Comparison of ENCODE assay signal across 9 cellular contexts in the genomic region with DNA sequence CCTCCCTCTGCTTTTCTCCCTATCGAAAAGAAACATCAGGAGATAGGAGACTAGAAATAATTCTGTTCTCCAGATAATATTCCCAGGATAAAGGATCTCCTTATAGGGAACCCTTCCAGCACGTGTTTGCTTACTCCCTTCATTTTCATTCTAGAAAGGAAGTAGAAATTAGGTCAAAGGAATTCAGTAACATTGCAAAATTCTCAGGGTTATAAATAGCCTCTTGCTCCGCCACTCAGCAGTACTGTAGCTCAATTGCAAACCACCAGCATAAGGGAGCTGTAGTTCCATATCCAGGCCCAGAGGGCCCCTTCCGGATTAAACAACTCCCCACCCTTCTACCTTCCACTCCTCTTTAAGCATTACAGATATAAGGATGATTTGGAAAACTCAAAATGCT. TPM values are rescaled to one million over a fixed set of nuclear protein-coding genes. Genes with fewer than 3 reads are reported as not detected.
A peak's percentile ranks its signal among the peaks of the same experiment; 100 is the strongest.
DNase-seq lines count a peak whose midpoint lies in the region; ATAC-seq and TF ChIP-seq lines count a peak whose summit lies in the region.
"Had no signal": no experiment of that assay in that cellular context is flagged by ENCODE, and none has a peak within 500 bp of the region (broad histone marks: within the 10 kb centered on the region; RNA-seq: fewer than 3 reads in every experiment).

No MANE protein-coding gene starts in this region.

- peaks cover 88% of the 10 kb centered on the region for H3K79me2 ChIP-seq in hepatocyte

- H3K4me1 Mint-ChIP-seq in activated naive CD8-positive, alpha-beta T cell treated with anti-CD3 and anti-CD28 coated beads, Interleukin-2, amount 10 ng/mL, durations not matched to agents 7 days and 5 days: peaks cover 61% of the 10 kb centered on the region

- H3K4me2 ChIP-seq in hepatocyte: peak overlapping the region; percentile 63

- peak overlapping the region; percentile 95 for H3K27ac Mint-ChIP-seq in activated naive CD8-positive, alpha-beta T cell treated with anti-CD3 and anti-CD28 coated beads, Interleukin-2, amount 10 ng/mL, durations not matched to agents 7 days and 5 days

- H3K4me1 ChIP-seq in hepatocyte (ENCODE audit: insufficient read depth): peaks cover 34% of the 10 kb centered on the region

- no peak overlapping the region for H3K4me3 ChIP-seq in hepatocyte

- no peak for TF ChIP-seq CTCF in hepatocyte (IDR thresholded peaks at IDR 0.05; ENCODE audit: poor library complexity)

- H2AFZ ChIP-seq in hepatocyte: no peak overlapping the region

- H3K4me3 Mint-ChIP-seq in activated naive CD8-positive, alpha-beta T cell treated with anti-CD3 and anti-CD28 coated beads, Interleukin-2, amount 10 ng/mL, durations not matched to agents 7 days and 5 days: peak overlapping the region; percentile 85
- H3K4me3 Mint-ChIP-seq: neural crest cell had no signal

- peaks cover 17% of the 10 kb centered on the region for H4K20me1 ChIP-seq in hepatocyte (ENCODE audit: insufficient read depth, poor library complexity, severe bottlenecking)

- no peaks in the 10 kb centered on the region for H3K9me3 ChIP-seq in KOPT-K1 (ENCODE audit: insufficient read depth, low read length, poor library complexity, severe bottlenecking)
- no peaks in the 10 kb centered on the region for H3K9me3 ChIP-seq in hepatocyte (ENCODE audit: low read depth)

- no peaks in the 10 kb centered on the region for H3K27me3 ChIP-seq in hepatocyte

- ATAC-seq in activated naive CD8-positive, alpha-beta T cell treated with anti-CD3 and anti-CD28 coated beads, Interleukin-2, amount 10 ng/mL, durations not matched to agents 7 days and 5 days (ENCODE audit: low read depth): no peak
- ATAC-seq in HG03442 (IDR thresholded peaks at IDR 0.05; ENCODE audit: unreplicated experiment): no peak

- peaks cover 39% of the 10 kb centered on the region for H3K36me3 ChIP-seq in KOPT-K1 (ENCODE audit: insufficient read depth, low read length)
- H3K36me3 ChIP-seq in hepatocyte (replicated peaks; ENCODE audit: insufficient read depth, low read depth): no peaks in the 10 kb centered on the region

- DNase-seq in activated naive CD8-positive, alpha-beta T cell treated with anti-CD3 and anti-CD28 coated beads, Interleukin-2, amount 10 ng/mL, durations not matched to agents 7 days and 5 days: no peak
- peak; percentile 46 for DNase-seq in hepatocyte (ENCODE audit: low spot score)
- DNase-seq in substantia nigra (lab: John Stamatoyannopoulos, UW): peak in 1 of 49 donors; percentile 31
- no peak for DNase-seq in NCI-H69 (lab: John Stamatoyannopoulos, UW)
- DNase-seq in NCI-H1436 (lab: John Stamatoyannopoulos, UW): no peak
- DNase-seq: NCI-H1092 treated with DMSO at 0.1 percent for 48 hours had no signal

- POLR2A ChIA-PET in activated naive CD8-positive, alpha-beta T cell treated with anti-CD3 and anti-CD28 coated beads, Interleukin-2, amount 10 ng/mL, durations not matched to agents 7 days and 5 days (lab: Charles Lee): interaction anchor here (6.5 kb wide), 1 partner anchor 36 kb away, joined by 74 read pairs; no protein-coding TSS in a partner anchor

- no peaks in the 10 kb centered on the region for H3K9me3 Mint-ChIP-seq in activated naive CD8-positive, alpha-beta T cell treated with anti-CD3 and anti-CD28 coated beads, Interleukin-2, amount 10 ng/mL, durations not matched to agents 7 days and 5 days
- H3K9me3 Mint-ChIP-seq: neural crest cell had no signal

- no peaks in the 10 kb centered on the region for H3K27me3 Mint-ChIP-seq in activated naive CD8-positive, alpha-beta T cell treated with anti-CD3 and anti-CD28 coated beads, Interleukin-2, amount 10 ng/mL, durations not matched to agents 7 days and 5 days

- H3K27ac ChIP-seq in KOPT-K1 (ENCODE audit: low read depth, low read length, poor library complexity, severe bottlenecking): peak overlapping the region; percentile 39
- H3K27ac ChIP-seq in hepatocyte: peak overlapping the region; percentile 83
- H3K27ac ChIP-seq in substantia nigra (ENCODE audit: low read depth, low read length, poor library complexity, severe bottlenecking): peak overlapping the region; percentile 84

- peaks cover 19% of the 10 kb centered on the region for H3K36me3 Mint-ChIP-seq in activated naive CD8-positive, alpha-beta T cell treated with anti-CD3 and anti-CD28 coated beads, Interleukin-2, amount 10 ng/mL, durations not matched to agents 7 days and 5 days

- 48% methylated on average over 4 of the region's 4 CpGs for WGBS in hepatocyte (ENCODE audit: low lambda C conversion rate, missing lambda C conversion rate)

- H3K9me2 ChIP-seq in hepatocyte (replicated peaks; ENCODE audit: insufficient read depth): no peaks in the 10 kb centered on the region

RNA-seq across cellular contexts. Expression of a gene that starts 6.2 kb away (rescaled TPM):
- total RNA-seq in activated naive CD8-positive, alpha-beta T cell treated with anti-CD3 and anti-CD28 coated beads, Interleukin-2, amount 10 ng/mL, durations not matched to agents 7 days and 5 days: 10 to 100 TPM; 66.8 to 75.2 TPM
- 42.3 and 50.5 TPM in 2 replicates for total RNA-seq in hepatocyte
- 32.8 and 35.0 TPM in 2 replicates for polyA plus RNA-seq in hepatocyte
